In the genomic region with DNA sequence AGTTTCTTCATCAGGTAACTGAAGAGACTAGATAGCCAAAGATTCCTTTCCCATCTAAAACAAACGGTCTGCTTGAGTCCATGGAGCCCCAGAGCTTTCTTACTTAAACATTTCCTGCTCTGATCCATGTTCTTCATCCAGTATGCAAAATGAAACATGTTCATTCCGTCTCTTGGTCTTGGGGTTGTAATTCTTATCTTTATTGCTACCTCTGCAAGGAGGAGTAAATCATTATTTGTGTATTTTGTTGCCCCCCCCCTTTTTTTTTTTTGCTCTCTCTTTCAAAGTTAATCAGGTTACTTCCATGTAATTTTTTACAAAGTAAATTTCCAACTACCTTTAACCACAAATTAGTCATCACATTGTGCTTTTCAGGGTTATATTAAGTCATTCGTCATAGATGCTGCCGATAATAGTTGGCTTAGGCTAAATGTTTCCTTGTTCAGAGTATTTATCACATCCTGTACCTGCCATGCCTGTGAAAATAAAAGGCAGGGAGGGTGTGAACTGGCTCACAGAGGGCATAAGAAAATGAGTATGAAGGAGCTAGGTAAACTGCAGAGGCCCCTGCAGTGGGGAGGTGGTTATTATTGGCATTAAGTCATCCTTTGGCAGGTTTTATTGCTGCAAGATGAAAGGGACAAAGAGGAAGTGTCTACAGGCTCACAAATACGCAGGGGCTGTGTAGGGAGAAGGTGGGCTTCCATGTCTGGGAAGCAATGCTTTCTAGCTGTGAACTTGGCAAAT, we compare ENCODE assay signal across 11 cellular contexts.
DNase-seq lines count a peak whose midpoint lies in the region; ATAC-seq lines count a peak whose summit lies in the region.
"Had no signal": no experiment of that assay in that cellular context is flagged by ENCODE, and none has a peak within 500 bp of the region (broad histone marks: within the 10 kb centered on the region; RNA-seq: fewer than 3 reads in every experiment).

No MANE protein-coding gene starts in this region.

- CTCF ChIA-PET in activated naive CD4-positive, alpha-beta T cell treated with anti-CD3 and anti-CD28 coated beads, Interleukin-2, amount 10 ng/mL, durations not matched to agents 7 days and 5 days (lab: Charles Lee): no interaction called here

- H3K36me3 Mint-ChIP-seq in activated naive CD4-positive, alpha-beta T cell treated with anti-CD3 and anti-CD28 coated beads, Interleukin-2, amount 10 ng/mL, durations not matched to agents 7 days and 5 days: no peaks in the 10 kb centered on the region
- no peaks in the 10 kb centered on the region for H3K36me3 Mint-ChIP-seq in activated T-cell treated with anti-CD3 and anti-CD28 coated beads, Interleukin-2, amount 50 U/mL, for 4 hours (ENCODE audit: insufficient read depth)

- peaks cover 9% of the 10 kb centered on the region for H3K4me1 Mint-ChIP-seq in activated naive CD4-positive, alpha-beta T cell treated with anti-CD3 and anti-CD28 coated beads, Interleukin-2, amount 10 ng/mL, durations not matched to agents 7 days and 5 days
- H3K4me1 Mint-ChIP-seq in activated T-cell treated with anti-CD3 and anti-CD28 coated beads, Interleukin-2, amount 50 U/mL, for 4 hours (ENCODE audit: low read depth): peaks cover 12% of the 10 kb centered on the region

- no peak overlapping the region for H3K27ac Mint-ChIP-seq in activated naive CD4-positive, alpha-beta T cell treated with anti-CD3 and anti-CD28 coated beads, Interleukin-2, amount 10 ng/mL, durations not matched to agents 7 days and 5 days
- H3K27ac Mint-ChIP-seq: dendritic cell treated with granulocyte-macrophage colony-stimulating factor and Interleukin-4, amounts not matched to agents 40 ng/mL and 50 ng/mL, for 4 days had no signal

- peak; percentile 5 for DNase-seq in activated naive CD4-positive, alpha-beta T cell treated with Interleukin-2 at 50 U/mL for 16 hours
- no peak for DNase-seq in activated naive CD4-positive, alpha-beta T cell treated with anti-CD3 and anti-CD28 coated beads, Interleukin-2, amount 10 ng/mL, durations not matched to agents 7 days and 5 days
- DNase-seq in activated T-cell treated with anti-CD3 and anti-CD28 coated beads, Interleukin-2, amount 50 U/mL, for 4 hours: peak; percentile 5
- DNase-seq in glomerular visceral epithelial cell (ENCODE audit: extremely low spot score) (peak; percentile 69), ureter (ENCODE audit: low spot score) (peak; percentile 66), RPMI8226 (no peak)
- DNase-seq: lower lobe of right lung, NCI-H2171 had no signal

- peak; percentile 93 to 95 for ATAC-seq in activated T-cell treated with anti-CD3 and anti-CD28 coated beads, Interleukin-2, amount 50 U/mL, for 4 hours
- ATAC-seq in GM19351 (IDR thresholded peaks at IDR 0.05; ENCODE audit: unreplicated experiment) (no peak), HG03139 (IDR thresholded peaks at IDR 0.05; ENCODE audit: unreplicated experiment) (no peak)

- no peaks in the 10 kb centered on the region for H3K27me3 Mint-ChIP-seq in activated naive CD4-positive, alpha-beta T cell treated with anti-CD3 and anti-CD28 coated beads, Interleukin-2, amount 10 ng/mL, durations not matched to agents 7 days and 5 days
- H3K27me3 Mint-ChIP-seq in activated T-cell treated with anti-CD3 and anti-CD28 coated beads, Interleukin-2, amount 50 U/mL, for 4 hours (ENCODE audit: low read depth): no peaks in the 10 kb centered on the region
- H3K27me3 Mint-ChIP-seq: dendritic cell treated with granulocyte-macrophage colony-stimulating factor and Interleukin-4, amounts not matched to agents 40 ng/mL and 50 ng/mL, for 4 days had no signal

- H3K9me3 Mint-ChIP-seq in activated naive CD4-positive, alpha-beta T cell treated with anti-CD3 and anti-CD28 coated beads, Interleukin-2, amount 10 ng/mL, durations not matched to agents 7 days and 5 days: no peaks in the 10 kb centered on the region
- no peaks in the 10 kb centered on the region for H3K9me3 Mint-ChIP-seq in activated T-cell treated with anti-CD3 and anti-CD28 coated beads, Interleukin-2, amount 50 U/mL, for 4 hours
- H3K9me3 Mint-ChIP-seq: dendritic cell treated with granulocyte-macrophage colony-stimulating factor and Interleukin-4, amounts not matched to agents 40 ng/mL and 50 ng/mL, for 4 days had no signal

- no peak overlapping the region for H3K4me3 Mint-ChIP-seq in activated naive CD4-positive, alpha-beta T cell treated with anti-CD3 and anti-CD28 coated beads, Interleukin-2, amount 10 ng/mL, durations not matched to agents 7 days and 5 days
- peak overlapping the region; percentile 4 for H3K4me3 Mint-ChIP-seq in activated T-cell treated with anti-CD3 and anti-CD28 coated beads, Interleukin-2, amount 50 U/mL, for 4 hours
- H3K4me3 Mint-ChIP-seq: dendritic cell treated with granulocyte-macrophage colony-stimulating factor and Interleukin-4, amounts not matched to agents 40 ng/mL and 50 ng/mL, for 4 days had no signal

Comparison
In these comparisons a context has a peak if more than half of its experiments do, and no peak if none do; other contexts are left out.
1. DNase-seq: peak in activated naive CD4-positive, alpha-beta T cell treated with Interleukin-2 at 50 U/mL for 16 hours (single experiment), activated T-cell treated with anti-CD3 and anti-CD28 coated beads, Interleukin-2, amount 50 U/mL, for 4 hours (single experiment), glomerular visceral epithelial cell (single experiment) and ureter (single experiment); none in activated naive CD4-positive, alpha-beta T cell treated with anti-CD3 and anti-CD28 coated beads, Interleukin-2, amount 10 ng/mL, durations not matched to agents 7 days and 5 days (single experiment) and RPMI8226 (single experiment).
2. ATAC-seq: peak in activated T-cell treated with anti-CD3 and anti-CD28 coated beads, Interleukin-2, amount 50 U/mL, for 4 hours (2 of 2); none in GM19351 (single experiment) and HG03139 (single experiment).